ENCODE assay signal across 8 cellular contexts in genomic region chr3:126082334-126083137, GRCh38. TPM values are rescaled to one million over a fixed set of nuclear protein-coding genes. Genes with fewer than 3 reads are reported as not detected.
DNase-seq lines count a peak whose midpoint lies in the region; ATAC-seq and TF ChIP-seq lines count a peak whose summit lies in the region.

No MANE protein-coding gene starts in this region.

- no peak for TF ChIP-seq EP300 in stomach (IDR thresholded peaks at IDR 0.05)

- WGBS in stomach, 5 donors = 92 to 97% (median 95%) methylated on average over 6 to 15 of the region's 15 CpGs

- H3K27ac Mint-ChIP-seq in T-helper 2 cell treated with Interferon-gamma antibody and Interleukin-4, amounts not matched to agents 5 μg/mL and 100 μg/mL, for 36 hours = peak overlapping the region; percentile 90

- no peaks in the 10 kb centered on the region for H3K27me3 Mint-ChIP-seq in T-helper 2 cell treated with Interferon-gamma antibody and Interleukin-4, amounts not matched to agents 5 μg/mL and 100 μg/mL, for 36 hours (ENCODE audit: low read depth)

- H3K9me3 Mint-ChIP-seq in T-helper 2 cell treated with Interferon-gamma antibody and Interleukin-4, amounts not matched to agents 5 μg/mL and 100 μg/mL, for 36 hours = peaks cover 6% of the 10 kb centered on the region

- H3K27me3 ChIP-seq in stomach = no peaks in the 10 kb centered on the region

- no peaks in the 10 kb centered on the region for H3K36me3 ChIP-seq in stomach

- no peak for TF ChIP-seq POLR2A in stomach (IDR thresholded peaks at IDR 0.05)

- peaks cover 23% of the 10 kb centered on the region for H3K4me1 Mint-ChIP-seq in T-helper 2 cell treated with Interferon-gamma antibody and Interleukin-4, amounts not matched to agents 5 μg/mL and 100 μg/mL, for 36 hours (ENCODE audit: low read depth)

- no peak for DNase-seq in T-helper 2 cell treated with Interferon-gamma antibody and Interleukin-4, amounts not matched to agents 5 μg/mL and 100 μg/mL, for 36 hours (ENCODE audit: low spot score)
- DNase-seq in T-helper 2 cell (no peak), foreskin fibroblast (no peak), stomach (no peak)
- no peak for DNase-seq in activated CD4-positive, CD25-positive, alpha-beta regulatory T cell (lab: John Stamatoyannopoulos, UW)

- peak overlapping the region; percentile 66 to 73 for H3K4me3 ChIP-seq in foreskin fibroblast (ENCODE audit: low read depth in 1 of 2, low read length in 2 of 2)
- peak overlapping the region in 3 of 4 donors; percentile 67 to 85 (median 75) for H3K4me3 ChIP-seq in stomach

- H3K27ac ChIP-seq in VCaP = peak overlapping the region; percentile 78; the same call in 1 of the 2 replicates
- H3K27ac ChIP-seq in stomach = peak overlapping the region in 3 of 5 donors; percentile 94 to 95 (median 95)

- no peaks in the 10 kb centered on the region for H3K36me3 Mint-ChIP-seq in T-helper 2 cell treated with Interferon-gamma antibody and Interleukin-4, amounts not matched to agents 5 μg/mL and 100 μg/mL, for 36 hours (ENCODE audit: low read depth)

- peaks cover 7 to 29% (median 21%) of the 10 kb centered on the region in 4 donors for H3K4me1 ChIP-seq in stomach

- TF ChIP-seq CTCF in VCaP (conservative IDR thresholded peaks at IDR 0.05) (no peak), foreskin fibroblast (IDR thresholded peaks at IDR 0.05; ENCODE audit: low read depth, low read length) (no peak), stomach (IDR thresholded peaks at IDR 0.05) (no peak)

- ATAC-seq in GM18907 (IDR thresholded peaks at IDR 0.05; ENCODE audit: unreplicated experiment) (no peak), HG03342 (IDR thresholded peaks at IDR 0.05; ENCODE audit: unreplicated experiment) (no peak)

- H3K9me3 ChIP-seq in stomach = no peaks in the 10 kb centered on the region

- peak overlapping the region; percentile 95 for H3K4me3 Mint-ChIP-seq in T-helper 2 cell treated with Interferon-gamma antibody and Interleukin-4, amounts not matched to agents 5 μg/mL and 100 μg/mL, for 36 hours

- intact Hi-C loops in stomach (cut with DNase I; ENCODE audit: low total_unique reads) = no loop called here

RNA-seq across cellular contexts. Expression of gene SLC41A3, which starts 1.4 kb away (rescaled TPM):
- total RNA-seq in stomach = 10 to 100 TPM; 27.7 to 81.7 (median 43.6) TPM
- 10 to 100 TPM; 15.4 to 23.5 (median 18.0) TPM for polyA plus RNA-seq in stomach
